In genomic region chr15:55246567-55246966, GRCh38 we compare ENCODE assay signal across 15 cellular contexts.
"Had no signal": no experiment of that assay in that cellular context is flagged by ENCODE, and none has a peak within 500 bp of the region (broad histone marks: within the 10 kb centered on the region; RNA-seq: fewer than 3 reads in every experiment).

No MANE protein-coding gene starts in this region.

- H3K4me1 Mint-ChIP-seq: neural crest cell had no signal

- DNase-seq: activated CD4-positive, alpha-beta T cell treated with anti-CD3 and anti-CD28 coated beads for 1 hour; activated CD4-positive, alpha-beta T cell treated with anti-CD3 and anti-CD28 coated beads, Interleukin-2, amount 50 U/mL, for 48 hours; activated naive CD4-positive, alpha-beta T cell treated with anti-CD3 and anti-CD28 coated beads, Interleukin-2, amount 50 U/mL, for 16 hours; amygdala; body of pancreas; caudate nucleus; left ventricle myocardium superior; mesendoderm; right lobe of liver; SHP77; SK-N-SH; T-cell; T-helper 9 cell; tibial artery had no signal

- H3K4me3 Mint-ChIP-seq: neural crest cell, T-cell had no signal

- ATAC-seq: body of pancreas, left ventricle myocardium superior, right lobe of liver, T-cell had no signal

- H3K27ac Mint-ChIP-seq: T-cell had no signal

- H3K27me3 Mint-ChIP-seq: T-cell had no signal

- H3K9me3 Mint-ChIP-seq: neural crest cell, T-cell had no signal
